ENCODE assay signal across 19 cellular contexts in genomic region chr1:198530964-198531363, GRCh38. TPM values are rescaled to one million over a fixed set of nuclear protein-coding genes. Genes with fewer than 3 reads are reported as not detected.
A peak's percentile ranks its signal among the peaks of the same experiment; 100 is the strongest.
DNase-seq lines count a peak whose midpoint lies in the region; ATAC-seq and TF ChIP-seq lines count a peak whose summit lies in the region.
"Had no signal": no experiment of that assay in that cellular context is flagged by ENCODE, and none has a peak within 500 bp of the region (broad histone marks: within the 10 kb centered on the region; RNA-seq: fewer than 3 reads in every experiment).

No MANE protein-coding gene starts in this region.

- no peak overlapping the region for H3K27ac Mint-ChIP-seq in endodermal cell
- H3K27ac Mint-ChIP-seq in activated T-helper 2 cell treated with anti-CD3 and anti-CD28 coated beads, Interferon-gamma antibody, Interleukin-2, Interleukin-4, amounts not matched to agents 10 μg/mL and 5 μg/mL and 100 μg/mL, durations not matched to agents 14 hours and 24 hours and 36 hours = no peak overlapping the region

- H3K27ac ChIP-seq in endodermal cell (ENCODE audit: low read depth, low read length) = peak overlapping the region; percentile 26
- H3K27ac ChIP-seq: left ventricle myocardium inferior, Peyer's patch, VCaP had no signal

- peaks cover 27% of the 10 kb centered on the region for H3K4me1 Mint-ChIP-seq in endodermal cell
- H3K4me1 Mint-ChIP-seq in activated T-helper 2 cell treated with anti-CD3 and anti-CD28 coated beads, Interferon-gamma antibody, Interleukin-2, Interleukin-4, amounts not matched to agents 10 μg/mL and 5 μg/mL and 100 μg/mL, durations not matched to agents 14 hours and 24 hours and 36 hours (ENCODE audit: low read depth) = peaks cover 26% of the 10 kb centered on the region

- no peaks in the 10 kb centered on the region for H3K27me3 ChIP-seq in endodermal cell (ENCODE audit: control insufficient read depth, insufficient read depth, low read length, poor library complexity, severe bottlenecking)
- H3K27me3 ChIP-seq: Peyer's patch had no signal

- DNase-seq in COR-L47 (lab: John Stamatoyannopoulos, UW) (peak; percentile 91), NCI-H128 (lab: John Stamatoyannopoulos, UW; ENCODE audit: unreplicated experiment) (peak; percentile 68), NCI-H2227 treated with DMSO at 0.1 percent for 48 hours (lab: John Stamatoyannopoulos, UW) (peak; percentile 75), endodermal cell (no peak), mesenteric fat pad (ENCODE audit: low spot score) (no peak), kidney tubule cell (ENCODE audit: low spot score) (no peak)
- no peak for DNase-seq in activated T-helper 2 cell treated with anti-CD3 and anti-CD28 coated beads, Interferon-gamma antibody, Interleukin-2, Interleukin-4, amounts not matched to agents 10 μg/mL and 5 μg/mL and 100 μg/mL, durations not matched to agents 14 hours and 24 hours and 36 hours (ENCODE audit: low spot score)
- DNase-seq: activated effector memory CD4-positive, alpha-beta T cell treated with anti-CD3 and anti-CD28 coated beads, Interleukin-2, amount 50 U/mL, for 16 hours; anterior cingulate cortex; Calu3; KBM-7; left ventricle myocardium inferior; NCI-H2029 treated with DMSO at 0.1 percent for 48 hours; Peyer's patch; T-cell had no signal

- no peak for TF ChIP-seq CTCF in endodermal cell (conservative IDR thresholded peaks at IDR 0.05)

- no peak overlapping the region for H3K4me3 ChIP-seq in endodermal cell (ENCODE audit: low read length)
- H3K4me3 ChIP-seq: left ventricle myocardium inferior, Peyer's patch had no signal

- H3K4me1 ChIP-seq in endodermal cell (ENCODE audit: control insufficient read depth, insufficient read depth, low read length) = peaks cover 15% of the 10 kb centered on the region
- H3K4me1 ChIP-seq: left ventricle myocardium inferior, Peyer's patch had no signal

- no peak overlapping the region for H3K4me3 Mint-ChIP-seq in endodermal cell
- no peak overlapping the region for H3K4me3 Mint-ChIP-seq in activated T-helper 2 cell treated with anti-CD3 and anti-CD28 coated beads, Interferon-gamma antibody, Interleukin-2, Interleukin-4, amounts not matched to agents 10 μg/mL and 5 μg/mL and 100 μg/mL, durations not matched to agents 14 hours and 24 hours and 36 hours (ENCODE audit: low read depth)

- H3K9me3 ChIP-seq in endodermal cell (ENCODE audit: control insufficient read depth, low read length) = no peaks in the 10 kb centered on the region
- H3K9me3 ChIP-seq: left ventricle myocardium inferior, Peyer's patch had no signal

- no peak for ATAC-seq in HG02759 (IDR thresholded peaks at IDR 0.05; ENCODE audit: unreplicated experiment)
- ATAC-seq: T-cell had no signal

- H3K9ac ChIP-seq in endodermal cell (ENCODE audit: extremely low read depth, low read length, poor library complexity, severe bottlenecking) = no peak overlapping the region

- WGBS in endodermal cell (ENCODE audit: insufficient coverage in 1 of 2, insufficient read length in 1 of 2), 2 experiments = 71 to 83% methylated on average over 3 of the region's 3 CpGs

- H3K27me3 Mint-ChIP-seq in endodermal cell (ENCODE audit: insufficient read depth) = no peaks in the 10 kb centered on the region
- no peaks in the 10 kb centered on the region for H3K27me3 Mint-ChIP-seq in activated T-helper 2 cell treated with anti-CD3 and anti-CD28 coated beads, Interferon-gamma antibody, Interleukin-2, Interleukin-4, amounts not matched to agents 10 μg/mL and 5 μg/mL and 100 μg/mL, durations not matched to agents 14 hours and 24 hours and 36 hours (ENCODE audit: low read depth)
- H3K27me3 Mint-ChIP-seq: T-cell had no signal

- H3K36me3 Mint-ChIP-seq in endodermal cell (ENCODE audit: low read depth) = no peaks in the 10 kb centered on the region
- peaks cover 4% of the 10 kb centered on the region for H3K36me3 Mint-ChIP-seq in activated T-helper 2 cell treated with anti-CD3 and anti-CD28 coated beads, Interferon-gamma antibody, Interleukin-2, Interleukin-4, amounts not matched to agents 10 μg/mL and 5 μg/mL and 100 μg/mL, durations not matched to agents 14 hours and 24 hours and 36 hours (ENCODE audit: low read depth)

- H3K36me3 ChIP-seq in endodermal cell (ENCODE audit: control insufficient read depth, insufficient read depth, low read length) = no peaks in the 10 kb centered on the region
- H3K36me3 ChIP-seq: left ventricle myocardium inferior, Peyer's patch had no signal

- intact Hi-C loops in activated T-helper 2 cell treated with anti-CD3 and anti-CD28 coated beads, Interferon-gamma antibody, Interleukin-2, Interleukin-4, amounts not matched to agents 10 μg/mL and 5 μg/mL and 100 μg/mL, durations not matched to agents 14 hours and 24 hours and 36 hours (cut with micrococcal nuclease) = no loop called here

- no peaks in the 10 kb centered on the region for H3K9me3 Mint-ChIP-seq in endodermal cell
- peaks cover 14% of the 10 kb centered on the region for H3K9me3 Mint-ChIP-seq in activated T-helper 2 cell treated with anti-CD3 and anti-CD28 coated beads, Interferon-gamma antibody, Interleukin-2, Interleukin-4, amounts not matched to agents 10 μg/mL and 5 μg/mL and 100 μg/mL, durations not matched to agents 14 hours and 24 hours and 36 hours

RNA-seq across cellular contexts. Expression of gene ATP6V1G3, which starts 9.5 kb away (rescaled TPM):
- total RNA-seq in endodermal cell (1 to 10 TPM in 1 of 2 donors, under 1 TPM in 1; 0.62 to 1.5 TPM), mesenteric fat pad (not detected)
- not detected for polyA plus RNA-seq in endodermal cell (2013, experiment 1 of 2)
- polyA plus RNA-seq in endodermal cell (2013, experiment 2 of 2) = not detected
- not detected in 2 replicates for total RNA-seq in activated T-helper 2 cell treated with anti-CD3 and anti-CD28 coated beads, Interferon-gamma antibody, Interleukin-2, Interleukin-4, amounts not matched to agents 10 μg/mL and 5 μg/mL and 100 μg/mL, durations not matched to agents 14 hours and 24 hours and 36 hours
- total RNA-seq: activated CD8-positive, alpha-beta memory T cell treated with anti-CD3 and anti-CD28 coated beads for 36 hours; Calu3; cerebellum; left ventricle myocardium inferior; Peyer's patch; T-cell had no signal

Comparison
In these comparisons a context has a peak if more than half of its experiments do, and no peak if none do; other contexts are left out.
1. DNase-seq: peak in COR-L47 (single experiment), NCI-H128 (single experiment) and NCI-H2227 treated with DMSO at 0.1 percent for 48 hours (single experiment); none in endodermal cell (single experiment), activated T-helper 2 cell treated with anti-CD3 and anti-CD28 coated beads, Interferon-gamma antibody, Interleukin-2, Interleukin-4, amounts not matched to agents 10 μg/mL and 5 μg/mL and 100 μg/mL, durations not matched to agents 14 hours and 24 hours and 36 hours (single experiment), mesenteric fat pad (single experiment) and kidney tubule cell (single experiment).